28 cellular contexts compared by ENCODE assay signal in the genomic region with DNA sequence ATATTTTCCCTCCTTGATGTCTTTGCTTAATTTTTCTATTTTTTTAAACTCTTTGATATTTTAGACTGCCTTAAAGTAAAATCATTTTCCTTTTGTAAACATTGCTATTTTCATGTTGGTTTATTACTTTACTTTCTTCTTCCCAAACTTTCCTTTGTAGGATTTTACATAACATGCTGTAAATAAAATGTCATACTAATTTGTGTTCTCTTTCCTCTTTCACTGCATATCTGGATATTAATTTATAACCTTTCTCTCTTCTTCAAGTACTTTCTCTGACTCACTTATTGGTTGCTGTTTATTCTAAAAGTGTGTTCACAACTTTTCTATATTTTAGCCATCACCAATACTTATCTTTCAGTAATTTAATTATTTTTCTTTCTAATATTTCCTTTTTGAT. TPM values are rescaled to one million over a fixed set of nuclear protein-coding genes. Genes with fewer than 3 reads are reported as not detected.
DNase-seq lines count a peak whose midpoint lies in the region; ATAC-seq, FAIRE-seq and TF ChIP-seq lines count a peak whose summit lies in the region.
"Had no signal": no experiment of that assay in that cellular context is flagged by ENCODE, and none has a peak within 500 bp of the region (broad histone marks: within the 10 kb centered on the region; RNA-seq: fewer than 3 reads in every experiment).

No MANE protein-coding gene starts in this region.

- H3K4me1 ChIP-seq in HCT116 (ENCODE audit: control insufficient read depth in 1 of 2, insufficient read depth in 2 of 2, low read length in 2 of 2) (no peaks in the 10 kb centered on the region), K562 (replicated peaks in 1 of 2; ENCODE audit: control insufficient read depth in 2 of 2, insufficient read depth in 2 of 2, low read length in 2 of 2) (no peaks in the 10 kb centered on the region)
- H3K4me1 ChIP-seq: BE2C, BLaER1, Caco-2 had no signal

- ATAC-seq in HCT116 (no peak), K562 (no peak), HG03571 (IDR thresholded peaks at IDR 0.05; ENCODE audit: unreplicated experiment) (no peak)
- ATAC-seq: GM12878 had no signal

- TF ChIP-seq POLR2A in HCT116 (IDR thresholded peaks at IDR 0.05; ENCODE audit: borderline replicate concordance, extremely low read depth, insufficient read depth, insufficient read length) (no peak), K562 (conservative IDR thresholded peaks at IDR 0.05) (no peak)

- H3K4me3 ChIP-seq in HCT116 (replicated peaks in 1 of 2; ENCODE audit: low read depth in 1 of 2, low read length in 2 of 2), result no peak overlapping the region
- H3K4me3 ChIP-seq in K562, result no peak overlapping the region
- H3K4me3 ChIP-seq: BLaER1, GM12878 had no signal

- peak overlapping the region; percentile 74 for H2AFZ ChIP-seq in HCT116 (ENCODE audit: low read depth, low read length, poor library complexity, severe bottlenecking)
- H2AFZ ChIP-seq in K562 (ENCODE audit: low read depth, low read length), result no peak overlapping the region

- intact Hi-C loops in HCT116 (cut with micrococcal nuclease), result no loop called here
- intact Hi-C loops in K562 (cut with micrococcal nuclease), result no loop called here

- POLR2A ChIA-PET in HCT116 (lab: Charles Lee), result no interaction called here
- POLR2A ChIA-PET in K562 (lab: Yijun Ruan, JAX), result no interaction called here

- no peak for DNase-seq in HCT116 (ENCODE audit: low read depth, low spot score)
- DNase-seq in K562 (ENCODE audit: extremely low read depth in 1 of 4, low spot score in 3 of 4), result no peak
- DNase-seq in frontal cortex (ENCODE audit: low spot score in 2 of 2), result no peak
- DNase-seq in hippocampal formation (lab: John Stamatoyannopoulos, UW), result no peak
- no peak for DNase-seq in stimulated activated CD8-positive, alpha-beta memory T cell treated with anti-CD3 and anti-CD28 coated beads, Interleukin-4, amount 100 ng/mL, for 48 hours
- DNase-seq in GOT3 (lab: John Stamatoyannopoulos, UW), result no peak
- DNase-seq: ACHN; BE2C; C1 segment of cervical spinal cord; Caco-2; Calu3; CD4-positive, alpha-beta memory T cell; CD4-positive, CD25-positive, alpha-beta regulatory T cell; CD8-positive, alpha-beta memory T cell; DMS79 treated with DMSO at 0.1 percent for 48 hours; GDM1 had no signal

- H3K9ac ChIP-seq in HCT116 (ENCODE audit: low read length), result no peak overlapping the region
- no peak overlapping the region for H3K9ac ChIP-seq in K562 (ENCODE audit: insufficient read depth in 1 of 2, low read depth in 2 of 2, low read length in 2 of 2)
- H3K9ac ChIP-seq: BLaER1 had no signal

- FAIRE-seq in A204.1 (lab: Jason Lieb, UNC), result peak; percentile 93
- no peak for FAIRE-seq in K562 (lab: Jason Lieb, UNC)
- FAIRE-seq in frontal cortex (lab: Jason Lieb, UNC), result peak; percentile 89
- FAIRE-seq: D721Med, GM12878, GM12892, GM18507 had no signal

- H3K36me3 ChIP-seq in HCT116 (ENCODE audit: control insufficient read depth in 1 of 2, insufficient read depth in 2 of 2, low read length in 2 of 2) (no peaks in the 10 kb centered on the region), K562 (ENCODE audit: control insufficient read depth, insufficient read depth, low read length) (no peaks in the 10 kb centered on the region)
- H3K36me3 ChIP-seq: BE2C, BLaER1 had no signal

- H3K9me1 ChIP-seq in K562 (ENCODE audit: control insufficient read depth, insufficient read depth, low read length), result no peaks in the 10 kb centered on the region

- H3K79me2 ChIP-seq in HCT116 (ENCODE audit: insufficient read depth, low read length) (no peaks in the 10 kb centered on the region), K562 (ENCODE audit: control insufficient read depth, insufficient read depth, low read length) (no peaks in the 10 kb centered on the region)

- H4K20me1 ChIP-seq in HCT116 (ENCODE audit: insufficient read depth), result no peaks in the 10 kb centered on the region
- no peaks in the 10 kb centered on the region for H4K20me1 ChIP-seq in K562 (replicated peaks; ENCODE audit: control insufficient read depth, insufficient read depth, low read length)
- H4K20me1 ChIP-seq: BLaER1 had no signal

- no peaks in the 10 kb centered on the region for H3K27me3 ChIP-seq in HCT116 (ENCODE audit: insufficient read depth, low read length)
- H3K27me3 ChIP-seq in K562 (ENCODE audit: control insufficient read depth in 2 of 2, insufficient read depth in 2 of 2, low read length in 2 of 2), result no peaks in the 10 kb centered on the region
- H3K27me3 ChIP-seq: BLaER1 had no signal

- H3K9me3 ChIP-seq in HCT116 (ENCODE audit: control insufficient read depth in 1 of 2, insufficient read depth in 1 of 2, low read depth in 1 of 2, low read length in 2 of 2), result no peaks in the 10 kb centered on the region
- H3K9me3 ChIP-seq in K562 (replicated peaks; ENCODE audit: control insufficient read depth, insufficient read depth, low read depth, low read length), result no peaks in the 10 kb centered on the region
- H3K9me3 ChIP-seq: BE2C, BLaER1, Caco-2 had no signal

- H3K4me2 ChIP-seq in HCT116 (ENCODE audit: low read length) (no peak overlapping the region), K562 (ENCODE audit: insufficient read depth, low read length) (no peak overlapping the region)
- H3K4me2 ChIP-seq: BLaER1 had no signal

- no peak for TF ChIP-seq EP300 in K562 (IDR thresholded peaks at IDR 0.05; ENCODE audit: low read length)

- in situ Hi-C loops in K562 (cut with MboI), result no loop called here

- RAD21 ChIA-PET in HCT116 (lab: Charles Lee; ENCODE audit: low non-redundant PET in 1 of 2, low total read pairs in 2 of 2, uncharacterized antibody in 2 of 2, unreplicated experiment in 2 of 2), result no interaction called here

- H3K27ac ChIP-seq in HCT116 (ENCODE audit: low read depth, low read length) (no peak overlapping the region), K562 (ENCODE audit: extremely low read depth, low read depth, low read length) (no peak overlapping the region)
- H3K27ac ChIP-seq: 22Rv1, BLaER1 had no signal

- TF ChIP-seq CTCF in HCT116 (IDR thresholded peaks at IDR 0.05 in 2 of 3, conservative IDR thresholded peaks at IDR 0.05 in 1 of 3; ENCODE audit: borderline replicate concordance in 1 of 3, insufficient read depth in 1 of 3, low read depth in 2 of 3, low read length in 2 of 3), result no peak
- no peak for TF ChIP-seq CTCF in K562 (IDR thresholded peaks at IDR 0.05 in 2 of 3, conservative IDR thresholded peaks at IDR 0.05 in 1 of 3; ENCODE audit: insufficient read depth in 2 of 3, low read depth in 1 of 3, low read length in 3 of 3)

- no peaks in the 10 kb centered on the region; the same call in 1 of the 2 replicates for H3K9me2 ChIP-seq in HCT116 (ENCODE audit: insufficient read depth)

- TF ChIP-seq RAD21 in HCT116 (IDR thresholded peaks at IDR 0.05; ENCODE audit: low read depth) (no peak), K562 (CRISPR knock-in tag; conservative IDR thresholded peaks at IDR 0.05 in 1 of 2, IDR thresholded peaks at IDR 0.05 in 1 of 2) (no peak)

- no TSS peak for BruUV-seq in HCT116 (replicated peaks; lab: Mats Ljungman, UMichigan)
- no TSS peak for BruUV-seq in K562 (replicated peaks; lab: Mats Ljungman, UMichigan)

- CTCF ChIA-PET in HCT116 (lab: Charles Lee), result no interaction called here
- CTCF ChIA-PET in K562 (lab: Yijun Ruan, JAX; ENCODE audit: low intra/inter-chr PET ratio), result no interaction called here

TF ChIP-seq in HCT116, 20 proteins besides CTCF, POLR2A, EP300 and RAD21:
- TF ChIP-seq TCF7L2 (IDR thresholded peaks at IDR 0.05; ENCODE audit: borderline replicate concordance, extremely low read depth, insufficient read depth, insufficient read length) (no peak), CEBPB (IDR thresholded peaks at IDR 0.05; ENCODE audit: low read depth) (no peak)

TF ChIP-seq in K562, 482 proteins besides CTCF, POLR2A, EP300 and RAD21:
- no peak for TF ChIP-seq NBN (IDR thresholded peaks at IDR 0.05; ENCODE audit: low read depth)
- peak; percentile 32 for TF ChIP-seq TAF9B (IDR thresholded peaks at IDR 0.05; ENCODE audit: partially characterized antibody)
- TF ChIP-seq THRAP3 (IDR thresholded peaks at IDR 0.05; ENCODE audit: borderline replicate concordance), result peak; percentile 31; the same call in 1 of the 2 replicates
- no peak for TF ChIP-seq BHLHE40 (IDR thresholded peaks at IDR 0.05; ENCODE audit: low read length)
- TF ChIP-seq FOSL1 (tag; conservative IDR thresholded peaks at IDR 0.05), result no peak
TF ChIP-seq in K562: peak in this region for 2.

RNA-seq across cellular contexts. Expression of a gene that starts 9.3 kb away (rescaled TPM):
- total RNA-seq in HCT116 (2021; ENCODE audit: unreplicated experiment) (not detected), K562 (2014; rRNA removed) (not detected in 2 replicates), K562 (2014; rRNA removed; fragmentation: Illumina TruSeq; extraction: Trizol) (not detected in 2 replicates), K562 (2015; rRNA removed; fragmentation: Illumina TruSeq; extraction: Trizol) (not detected in 2 replicates), K562 (2021) (not detected in 2 replicates), frontal cortex (not detected)
- polyA plus RNA-seq in HCT116 (2012), result not detected in 2 replicates
- total RNA-seq in K562 (2011; cell fraction: chromatin; rRNA removed; ENCODE audit: low replicate concordance), result not detected in 2 replicates
- not detected in 2 replicates for total RNA-seq in K562 (2011; cell fraction: nucleolus; rRNA removed)
- total RNA-seq in K562 (2011; cell fraction: nucleoplasm; rRNA removed), result not detected in 2 replicates
- polyA plus RNA-seq in K562 (2011; rRNA removed) (not detected in 2 replicates), K562 (2014; fragmentation: Illumina TruSeq; extraction: Trizol) (not detected in 2 replicates), K562 (2014; fragmentation: Nextera tagmentation; extraction: Ambion mirVana) (under 1 TPM; 0.23 to 0.45 TPM), K562 (2014; rRNA removed) (not detected in 2 replicates)
- polyA plus RNA-seq in K562 (2011; cell fraction: cytosol; rRNA removed), result not detected in 2 replicates
- polyA plus RNA-seq in K562 (2011; cell fraction: nucleus; rRNA removed), result not detected in 2 replicates
- 0.22 and 0.40 TPM in 2 replicates for polyA plus RNA-seq in K562 (2012)
- not detected in 2 replicates for polyA minus RNA-seq in K562 (2011; rRNA and poly(A)+ RNA removed)
- polyA minus RNA-seq in K562 (2011; cell fraction: cytosol; rRNA and poly(A)+ RNA removed), result not detected in 2 replicates
- not detected in 2 replicates for polyA minus RNA-seq in K562 (2011; cell fraction: nucleus; rRNA and poly(A)+ RNA removed)
- total RNA-seq: A172; A673; Caco-2; Calu3; CD4-positive, alpha-beta memory T cell; CD4-positive, CD25-positive, alpha-beta regulatory T cell; CD8-positive, alpha-beta memory T cell; GM12878 had no signal
- polyA plus RNA-seq: AG04450; CD14-positive monocyte; CD4-positive, alpha-beta memory T cell; CD4-positive, CD25-positive, alpha-beta regulatory T cell; CD8-positive, alpha-beta memory T cell had no signal
